Comparison of ENCODE assay signal across 13 cellular contexts in genomic region chr12:8936735-8937134, GRCh38. TPM values are rescaled to one million over a fixed set of nuclear protein-coding genes. Genes with fewer than 3 reads are reported as not detected.
DNase-seq lines count a peak whose midpoint lies in the region; ATAC-seq, FAIRE-seq and TF ChIP-seq lines count a peak whose summit lies in the region.
"Had no signal": no experiment of that assay in that cellular context is flagged by ENCODE, and none has a peak within 500 bp of the region (broad histone marks: within the 10 kb centered on the region; RNA-seq: fewer than 3 reads in every experiment).

No MANE protein-coding gene starts in this region.

- no peak overlapping the region for H2BK5ac ChIP-seq in H1 (ENCODE audit: low read depth, low read length)

- peaks cover 3 to 9% of the 10 kb centered on the region in 2 experiments for H4K20me1 ChIP-seq in H1 (replicated peaks in 1 of 2; ENCODE audit: control insufficient read depth in 1 of 2, insufficient read depth in 2 of 2, low read length in 2 of 2)

- H2BK12ac ChIP-seq in H1 (ENCODE audit: low read depth, low read length), result no peak overlapping the region

- no peak overlapping the region for H3K14ac ChIP-seq in H1 (ENCODE audit: insufficient read length)

- POLR2A ChIA-PET in H1 (lab: Charles Lee; ENCODE audit: partially characterized antibody), result interaction anchor here (0.6 to 18.4 kb wide), 5 partner anchors 11 to 102 kb away, joined by 3 to 438 read pairs (median 4); partner anchors contain the start of genes M6PR and PHC1

- CTCF ChIA-PET in H1 (lab: Charles Lee; ENCODE audit: partially characterized antibody), result interaction anchor here (0.7 to 1.1 kb wide), 3 partner anchors 9 to 153 kb away, joined by 3 to 5 read pairs (median 3); no protein-coding TSS in a partner anchor

- H3K79me1 ChIP-seq in H1 (ENCODE audit: low read depth, low read length), result no peaks in the 10 kb centered on the region; the same call in 1 of the 2 replicates

- TF ChIP-seq POLR2A in H1 (IDR thresholded peaks at IDR 0.05; ENCODE audit: control extremely low read depth in 1 of 2, low read depth in 2 of 2, low read length in 2 of 2), result peak in 1 of 2 experiments; percentile 56; a peak in 1 of 3 replicates

- peaks cover 9% of the 10 kb centered on the region for H3K4me1 Mint-ChIP-seq in T-helper 17 cell

- no peak overlapping the region for H3K4ac ChIP-seq in H1 (replicated peaks; ENCODE audit: insufficient read length, low read depth, low read length)

- no peaks in the 10 kb centered on the region for H3K4me1 ChIP-seq in H1 (replicated peaks in 1 of 4; ENCODE audit: control insufficient read depth in 3 of 4, insufficient read depth in 4 of 4, low read length in 3 of 4)
- H3K4me1 ChIP-seq: A549, BE2C had no signal

- no peak overlapping the region for H4K8ac ChIP-seq in H1 (ENCODE audit: extremely low read depth, insufficient read depth, low read length)

- peak; percentile 71 for FAIRE-seq in GM19239 (lab: Jason Lieb, UNC)
- no peak for FAIRE-seq in H1 (lab: Jason Lieb, UNC)
- FAIRE-seq: A549, GM12891 had no signal

- no peak for TF ChIP-seq CTCF in H1 (IDR thresholded peaks at IDR 0.05; ENCODE audit: control extremely low read depth in 1 of 3, insufficient read depth in 1 of 3, low read depth in 1 of 3, low read length in 3 of 3)

- no peak overlapping the region for H2BK15ac ChIP-seq in H1 (ENCODE audit: low read length)

- no peak overlapping the region for H3K23ac ChIP-seq in H1 (ENCODE audit: insufficient read length)

- H4K91ac ChIP-seq in H1 (replicated peaks; ENCODE audit: insufficient read length, low read length), result no peak overlapping the region

- DNase-seq in GM19239 (ENCODE audit: insufficient read length, low spot score) (no peak), T-helper 17 cell (no peak), H1 (ENCODE audit: low read depth in 1 of 2, low spot score in 2 of 2) (no peak), NCI-H2081 treated with DMSO at 0.1 percent for 48 hours (lab: John Stamatoyannopoulos, UW) (no peak), T-helper 1 cell (no peak)
- DNase-seq: BE2C, H7, IMR-90, KG1 had no signal

- no peak overlapping the region for H2AK5ac ChIP-seq in H1 (ENCODE audit: low read depth, low read length)

- H3K27me3 Mint-ChIP-seq in T-helper 17 cell, result no peaks in the 10 kb centered on the region

- 94% methylated on average over 7 of the region's 7 CpGs; no CpG with 5 or more reads in 1 of the 2 experiments for WGBS in H1 (ENCODE audit: extremely low coverage in 1 of 2, insufficient coverage in 1 of 2, insufficient read length in 1 of 2, insufficient replicate concordance in 2 of 2, low coverage in 1 of 2, low lambda C conversion rate in 2 of 2, missing lambda C conversion rate in 1 of 2), 2 experiments

- no peak overlapping the region for H3K27ac Mint-ChIP-seq in T-helper 17 cell

- H3K27ac ChIP-seq in H1 (ENCODE audit: low read depth, low read length), result no peak overlapping the region
- H3K27ac ChIP-seq: A549, C4-2B had no signal

- no peak for TF ChIP-seq RAD21 in H1 (IDR thresholded peaks at IDR 0.05 in 1 of 2, conservative IDR thresholded peaks at IDR 0.05 in 1 of 2; ENCODE audit: low read depth in 2 of 2, low read length in 2 of 2)

- no peak overlapping the region for H3K56ac ChIP-seq in H1 (replicated peaks; ENCODE audit: insufficient read length, low read depth, low read length)

- no peak overlapping the region for H2AFZ ChIP-seq in H1 (ENCODE audit: low read length)

- H3K9me3 ChIP-seq in T-helper 17 cell (ENCODE audit: control insufficient read depth, low read length, poor library complexity, severe bottlenecking), result no peaks in the 10 kb centered on the region
- no peaks in the 10 kb centered on the region for H3K9me3 ChIP-seq in H1 (ENCODE audit: insufficient read depth in 2 of 2, low read depth in 1 of 2, low read length in 1 of 2)
- H3K9me3 ChIP-seq: A549, BE2C had no signal

- H3K4me3 ChIP-seq in H1 (ENCODE audit: extremely low read depth in 1 of 4, insufficient read depth in 2 of 4, low read depth in 3 of 4, low read length in 4 of 4), result no peak overlapping the region
- H3K4me3 ChIP-seq: A549 had no signal

- H3K23me2 ChIP-seq in H1 (ENCODE audit: low read depth, low read length), result no peaks in the 10 kb centered on the region

- peaks cover 8% of the 10 kb centered on the region for H3K36me3 Mint-ChIP-seq in T-helper 17 cell (ENCODE audit: low read depth)

- peaks cover 0 to 3% of the 10 kb centered on the region in 2 experiments; a peak in 1 of 4 replicates for H3K79me2 ChIP-seq in H1 (ENCODE audit: control insufficient read depth in 1 of 2, insufficient read depth in 2 of 2, low read length in 2 of 2)

- TF ChIP-seq EP300 in H1 (IDR thresholded peaks at IDR 0.05; ENCODE audit: borderline replicate concordance in 1 of 2, low read depth in 2 of 2, low read length in 2 of 2), result no peak

- no peak overlapping the region for H3K18ac ChIP-seq in H1 (ENCODE audit: extremely low read depth, low read length)

- peaks cover 47 to 75% (median 67%) of the 10 kb centered on the region in 4 experiments for H3K36me3 ChIP-seq in H1 (ENCODE audit: control insufficient read depth in 2 of 4, insufficient read depth in 4 of 4, low read length in 3 of 4)

- H4K5ac ChIP-seq in H1 (ENCODE audit: insufficient read length, low read depth, low read length), result no peak overlapping the region

- H3K9ac ChIP-seq in H1 (replicated peaks in 1 of 4; ENCODE audit: extremely low read depth in 1 of 4, low read depth in 3 of 4, low read length in 3 of 4), result no peak overlapping the region

- no peak for ATAC-seq in T-helper 17 cell
- ATAC-seq in GM19455 (IDR thresholded peaks at IDR 0.05; ENCODE audit: unreplicated experiment), result no peak
- ATAC-seq: A549 had no signal

- H3K4me3 Mint-ChIP-seq in T-helper 17 cell, result peak overlapping the region; percentile 43

- no peak overlapping the region for H2BK20ac ChIP-seq in H1 (ENCODE audit: low read length)

- no peaks in the 10 kb centered on the region for H3K27me3 ChIP-seq in H1 (replicated peaks in 1 of 4; ENCODE audit: control insufficient read depth in 3 of 4, extremely low read depth in 1 of 4, insufficient read depth in 3 of 4, low read length in 3 of 4)
- H3K27me3 ChIP-seq: BE2C had no signal

- H2BK120ac ChIP-seq in H1 (replicated peaks; ENCODE audit: low read depth, low read length), result no peak overlapping the region

- no peak overlapping the region for H3K4me2 ChIP-seq in H1 (ENCODE audit: insufficient read depth in 1 of 2, low read depth in 2 of 2, low read length in 2 of 2)
- H3K4me2 ChIP-seq: A549 had no signal

TF ChIP-seq in H1, 55 proteins besides CTCF, POLR2A, EP300 and RAD21:
- TF ChIP-seq SIN3A (conservative IDR thresholded peaks at IDR 0.05 in 1 of 2, IDR thresholded peaks at IDR 0.05 in 1 of 2; ENCODE audit: low read depth in 1 of 2, low read length in 2 of 2) (no peak), RXRA (IDR thresholded peaks at IDR 0.05; ENCODE audit: insufficient read depth, low read depth, low read length) (no peak), GTF2F1 (IDR thresholded peaks at IDR 0.05; ENCODE audit: borderline replicate concordance, low read depth, low read length) (no peak), ASH2L (IDR thresholded peaks at IDR 0.05; ENCODE audit: low read length) (no peak), BACH1 (IDR thresholded peaks at IDR 0.05; ENCODE audit: low read length) (no peak), NRF1 (IDR thresholded peaks at IDR 0.05; ENCODE audit: low read depth, low read length) (no peak), POLR2AphosphoS5 (IDR thresholded peaks at IDR 0.05; ENCODE audit: low read depth, low read length) (0 out of 2 replicates have a peak, but pooled peaks have one; percentile 38), SP2 (IDR thresholded peaks at IDR 0.05; ENCODE audit: low read length) (no peak)

RNA-seq across cellular contexts. Expression of gene M6PR, which starts 12.7 kb away (rescaled TPM):
- total RNA-seq in T-helper 17 cell, result 100 to 1,000 TPM; 185 to 188 TPM
- total RNA-seq in H1 (2021; fragmentation: NEBNext Ultra II Directional; extraction: Animal tissue kit (Norgen Biotek cat#: 25700)), result 106 and 115 TPM in 2 replicates
- polyA plus RNA-seq in H1 (2011; rRNA removed), result 122 and 123 TPM in 2 replicates
- 89.1 TPM for polyA plus RNA-seq in H1 (2011; cell fraction: cytosol; rRNA removed)
- polyA plus RNA-seq in H1 (2011; cell fraction: nucleus; rRNA removed), result 78.4 TPM
- 141 to 194 TPM (median 160 TPM) in 4 replicates for polyA plus RNA-seq in H1 (2012, experiment 1 of 2)
- 69.2 TPM for polyA plus RNA-seq in H1 (2012, experiment 2 of 2)
- 128 TPM for polyA plus RNA-seq in H1 (2013, experiment 1 of 2)
- polyA plus RNA-seq in H1 (2013, experiment 2 of 2), result 150 TPM
- polyA minus RNA-seq in H1 (2011; rRNA and poly(A)+ RNA removed), result 223 and 232 TPM in 2 replicates
- polyA minus RNA-seq in H1 (2011; cell fraction: cytosol; rRNA and poly(A)+ RNA removed), result 85.8 TPM
- 65.6 TPM for polyA minus RNA-seq in H1 (2011; cell fraction: nucleus; rRNA and poly(A)+ RNA removed)

RNA-seq across cellular contexts. Expression of gene PHC1, which starts 22.4 kb away (rescaled TPM):
- 10 to 100 TPM; 52.7 to 54.1 TPM for total RNA-seq in T-helper 17 cell
- total RNA-seq in H1 (2021; fragmentation: NEBNext Ultra II Directional; extraction: Animal tissue kit (Norgen Biotek cat#: 25700)), result 895 and 934 TPM in 2 replicates
- 1,655 and 1,966 TPM in 2 replicates for polyA plus RNA-seq in H1 (2011; rRNA removed)
- polyA plus RNA-seq in H1 (2011; cell fraction: cytosol; rRNA removed), result 1,167 TPM
- polyA plus RNA-seq in H1 (2011; cell fraction: nucleus; rRNA removed), result 4,031 TPM
- 523 to 757 TPM (median 649 TPM) in 4 replicates for polyA plus RNA-seq in H1 (2012, experiment 1 of 2)
- 232 TPM for polyA plus RNA-seq in H1 (2012, experiment 2 of 2)
- polyA plus RNA-seq in H1 (2013, experiment 1 of 2), result 1,106 TPM
- 1,034 TPM for polyA plus RNA-seq in H1 (2013, experiment 2 of 2)
- polyA minus RNA-seq in H1 (2011; rRNA and poly(A)+ RNA removed), result 658 and 938 TPM in 2 replicates
- 651 TPM for polyA minus RNA-seq in H1 (2011; cell fraction: cytosol; rRNA and poly(A)+ RNA removed)
- 450 TPM for polyA minus RNA-seq in H1 (2011; cell fraction: nucleus; rRNA and poly(A)+ RNA removed)

RNA-seq across cellular contexts. Expression of gene KLRG1, which starts 52.6 kb away (rescaled TPM):
- total RNA-seq in T-helper 17 cell, result 10 to 100 TPM in 1 of 2 donors, 1 to 10 TPM in 1; 9.9 to 22.2 TPM
- total RNA-seq in H1 (2021; fragmentation: NEBNext Ultra II Directional; extraction: Animal tissue kit (Norgen Biotek cat#: 25700)), result 7.9 and 9.1 TPM in 2 replicates
- 7.0 and 12.8 TPM in 2 replicates for polyA plus RNA-seq in H1 (2011; rRNA removed)
- polyA plus RNA-seq in H1 (2011; cell fraction: cytosol; rRNA removed), result 10.4 TPM
- polyA plus RNA-seq in H1 (2011; cell fraction: nucleus; rRNA removed), result 10.9 TPM
- 4.3 to 9.2 TPM (median 6.0 TPM) in 4 replicates for polyA plus RNA-seq in H1 (2012, experiment 1 of 2)
- polyA plus RNA-seq in H1 (2012, experiment 2 of 2), result 2.8 TPM
- 6.2 TPM for polyA plus RNA-seq in H1 (2013, experiment 1 of 2)
- 6.7 TPM for polyA plus RNA-seq in H1 (2013, experiment 2 of 2)
- polyA minus RNA-seq in H1 (2011; rRNA and poly(A)+ RNA removed), result 20.6 and 21.4 TPM in 2 replicates
- 15.0 TPM for polyA minus RNA-seq in H1 (2011; cell fraction: cytosol; rRNA and poly(A)+ RNA removed)
- polyA minus RNA-seq in H1 (2011; cell fraction: nucleus; rRNA and poly(A)+ RNA removed), result 38.9 TPM

Comparison
In these comparisons a context has a peak if more than half of its experiments do, and no peak if none do; other contexts are left out.
1. RNA of gene PHC1, which starts 22.4 kb away (total RNA-seq): 895 to 934 TPM in H1; 52.7 to 54.1 TPM in T-helper 17 cell; every median in the first group is over 10 times any median in the second.